In the genomic region with DNA sequence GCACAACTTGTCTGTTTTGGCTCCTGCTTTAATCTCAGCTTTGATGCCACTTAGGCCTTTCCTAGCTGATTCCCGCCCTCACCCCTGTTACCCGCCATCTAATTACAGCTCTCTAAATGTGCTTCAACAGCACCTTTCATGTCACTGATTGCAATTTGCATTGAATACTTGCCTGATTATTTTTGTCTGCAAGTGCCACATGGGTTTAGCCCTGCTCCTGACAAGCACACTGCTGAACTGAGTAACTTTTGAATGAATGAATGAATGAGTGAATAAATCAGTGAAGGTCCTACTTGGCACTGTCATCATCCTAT, we compare ENCODE assay signal across 7 cellular contexts. TPM values are rescaled to one million over a fixed set of nuclear protein-coding genes. Genes with fewer than 3 reads are reported as not detected.
DNase-seq lines count a peak whose midpoint lies in the region; ATAC-seq, FAIRE-seq and TF ChIP-seq lines count a peak whose summit lies in the region.

No MANE protein-coding gene starts in this region.

- H3K27me3 ChIP-seq in H7 (ENCODE audit: control insufficient read depth, insufficient read depth, low read length) (peaks cover 17% of the 10 kb centered on the region), small intestine (ENCODE audit: control insufficient read depth in 2 of 2, insufficient read depth in 2 of 2, low read length in 2 of 2) (no peaks in the 10 kb centered on the region)

- H3K36me3 ChIP-seq in H7 (replicated peaks; ENCODE audit: control insufficient read depth, insufficient read depth, low read length) (no peaks in the 10 kb centered on the region), small intestine (ENCODE audit: control insufficient read depth in 2 of 2, insufficient read depth in 2 of 2, low read length in 2 of 2) (no peaks in the 10 kb centered on the region)

- no peaks in the 10 kb centered on the region for H3K9me3 ChIP-seq in small intestine (ENCODE audit: control insufficient read depth, low read depth)

- no peak for ATAC-seq in GM21717 (IDR thresholded peaks at IDR 0.05; ENCODE audit: unreplicated experiment)

- H3K27ac ChIP-seq in small intestine (ENCODE audit: low read depth in 1 of 2, low read length in 1 of 2), result peak overlapping the region; percentile 66 to 95

- no peak for TF ChIP-seq CTCF in foreskin fibroblast (IDR thresholded peaks at IDR 0.05; ENCODE audit: low read depth, low read length)

- no peak for DNase-seq in H7
- DNase-seq in SW480 (ENCODE audit: low spot score), result peak; percentile 6
- no peak for DNase-seq in foreskin fibroblast
- DNase-seq in small intestine, result no peak
- DNase-seq in NCI-H2227 (lab: John Stamatoyannopoulos, UW; ENCODE audit: unreplicated experiment), result no peak
- DNase-seq in AG08396 (ENCODE audit: low spot score), result no peak

- peak overlapping the region; percentile 78 for H3K4me3 ChIP-seq in H7 (ENCODE audit: insufficient read depth, low read depth, low read length)
- H3K4me3 ChIP-seq in foreskin fibroblast (ENCODE audit: low read depth in 1 of 2, low read length in 2 of 2), result peak overlapping the region; percentile 94 to 98
- H3K4me3 ChIP-seq in small intestine (ENCODE audit: low read depth in 1 of 2, low read length in 2 of 2), result peak overlapping the region in 1 of 2 donors; percentile 64

- WGBS in small intestine, 3 donors, result 10 to 48% (median 35%) methylated on average over 2 of the region's 2 CpGs

- no peak for FAIRE-seq in small intestine (lab: Jason Lieb, UNC)

- no peaks in the 10 kb centered on the region for H3K4me1 ChIP-seq in small intestine (ENCODE audit: control insufficient read depth in 2 of 2, insufficient read depth in 1 of 2, low read depth in 1 of 2, low read length in 1 of 2)

RNA-seq across cellular contexts. Expression of a gene that starts 0.6 kb away (rescaled TPM):
- 12.0 and 12.1 TPM in 2 replicates for total RNA-seq in H7 (2014; rRNA removed; shearing (Covaris generic))
- polyA plus RNA-seq in small intestine, result 1 to 10 TPM; 4.9 to 9.4 (median 5.9) TPM

RNA-seq across cellular contexts. Expression of a gene that starts 56.1 kb away (rescaled TPM):
- total RNA-seq in H7 (2014; rRNA removed; shearing (Covaris generic)), result not detected in 2 replicates
- under 1 TPM in 2 of 3 donors, not detected in 1; under 0.01 TPM for polyA plus RNA-seq in small intestine
